In genomic region chr2:234950435-234950729, GRCh38 we compare ENCODE assay signal across 1 cellular context.
TF ChIP-seq lines count a peak whose summit lies in the region.

No MANE protein-coding gene starts in this region.

TF ChIP-seq in WTC11, 78 proteins besides CTCF, POLR2A, EP300 and RAD21 (continued from another document):
- TF ChIP-seq PRDM15 (CRISPR knock-in tag; IDR thresholded peaks at IDR 0.05) = no peak
- TF ChIP-seq TEAD1 (CRISPR knock-in tag; IDR thresholded peaks at IDR 0.05) = no peak
- TF ChIP-seq NFYB (CRISPR knock-in tag; conservative IDR thresholded peaks at IDR 0.05; ENCODE audit: low read depth) = no peak
- TF ChIP-seq CREM (CRISPR knock-in tag; IDR thresholded peaks at IDR 0.05) = no peak
- TF ChIP-seq ZNF138 (CRISPR knock-in tag; conservative IDR thresholded peaks at IDR 0.05) = no peak
- no peak for TF ChIP-seq MXD4 (CRISPR knock-in tag; IDR thresholded peaks at IDR 0.05; ENCODE audit: borderline replicate concordance)
- TF ChIP-seq JUN (CRISPR knock-in tag; IDR thresholded peaks at IDR 0.05) = no peak
- no peak for TF ChIP-seq NR1H2 (CRISPR knock-in tag; IDR thresholded peaks at IDR 0.05)
- no peak for TF ChIP-seq NFE2L1 (CRISPR knock-in tag; IDR thresholded peaks at IDR 0.05)
